16 cellular contexts compared by ENCODE assay signal in genomic region chr15:63263519-63263918, GRCh38.
"Had no signal": no experiment of that assay in that cellular context is flagged by ENCODE, and none has a peak within 500 bp of the region (broad histone marks: within the 10 kb centered on the region; RNA-seq: fewer than 3 reads in every experiment).

No MANE protein-coding gene starts in this region.

- H3K4me3 Mint-ChIP-seq: stimulated activated memory B cell treated with anti-CD40 and anti-IgM and Interleukin-4, amounts not matched to agents 10 μg/mL and 1 μg/mL and 100 μg/mL, for 72 hours; T-helper 1 cell treated with Interleukin-12 subunit alpha and Interleukin-12 subunit beta and Interleukin-4 antibody, amounts not matched to agents 30 μg/mL and 1 μg/mL, for 36 hours had no signal

- DNase-seq: activated CD8-positive, alpha-beta memory T cell treated with anti-CD3 and anti-CD28 coated beads for 24 hours; activated CD8-positive, alpha-beta memory T cell treated with anti-CD3 and anti-CD28 coated beads, Interleukin-2, amount 50 U/mL, for 48 hours; activated gamma-delta T cell; body of pancreas; caudate nucleus; dorsolateral prefrontal cortex; foreskin keratinocyte; left ventricle myocardium inferior; pancreas; stimulated activated CD4-positive, alpha-beta T cell treated with anti-CD3 and anti-CD28 coated beads, Interleukin-4, amount 100 ng/mL, for 4 hours had no signal

- H3K27me3 ChIP-seq: body of pancreas, dorsolateral prefrontal cortex, foreskin keratinocyte, neutrophil, pancreas had no signal

- H3K36me3 ChIP-seq: pancreas had no signal

- H3K4me1 Mint-ChIP-seq: stimulated activated memory B cell treated with anti-CD40 and anti-IgM and Interleukin-4, amounts not matched to agents 10 μg/mL and 1 μg/mL and 100 μg/mL, for 72 hours had no signal

- ATAC-seq: activated CD4-positive, CD25-positive, alpha-beta regulatory T cell treated with anti-CD3 and anti-CD28 coated beads, Interleukin-2, amount 50 U/mL, for 24 hours; activated naive CD4-positive, alpha-beta T cell treated with anti-CD3 and anti-CD28 coated beads, Interleukin-2, amount 50 U/mL, for 72 hours; body of pancreas; foreskin keratinocyte; pancreas; sciatic nerve; stimulated activated memory B cell treated with anti-CD40 and anti-IgM and Interleukin-4, amounts not matched to agents 10 μg/mL and 1 μg/mL and 100 μg/mL, for 72 hours had no signal

- H3K9me3 ChIP-seq: body of pancreas, left ventricle myocardium inferior, neutrophil, pancreas had no signal

- H3K4me3 ChIP-seq: body of pancreas, dorsolateral prefrontal cortex, left ventricle myocardium inferior, pancreas had no signal

- H3K27me3 Mint-ChIP-seq: stimulated activated memory B cell treated with anti-CD40 and anti-IgM and Interleukin-4, amounts not matched to agents 10 μg/mL and 1 μg/mL and 100 μg/mL, for 72 hours had no signal

- H3K9me3 Mint-ChIP-seq: activated naive CD4-positive, alpha-beta T cell treated with anti-CD3 and anti-CD28 coated beads, Interleukin-2, amount 50 U/mL, for 72 hours; stimulated activated memory B cell treated with anti-CD40 and anti-IgM and Interleukin-4, amounts not matched to agents 10 μg/mL and 1 μg/mL and 100 μg/mL, for 72 hours; T-helper 1 cell treated with Interleukin-12 subunit alpha and Interleukin-12 subunit beta and Interleukin-4 antibody, amounts not matched to agents 30 μg/mL and 1 μg/mL, for 36 hours had no signal

- H3K27ac Mint-ChIP-seq: stimulated activated memory B cell treated with anti-CD40 and anti-IgM and Interleukin-4, amounts not matched to agents 10 μg/mL and 1 μg/mL and 100 μg/mL, for 72 hours; T-helper 1 cell treated with Interleukin-12 subunit alpha and Interleukin-12 subunit beta and Interleukin-4 antibody, amounts not matched to agents 30 μg/mL and 1 μg/mL, for 36 hours had no signal

- H3K27ac ChIP-seq: body of pancreas, dorsolateral prefrontal cortex, foreskin keratinocyte, left ventricle myocardium inferior, neutrophil, pancreas had no signal
